ENCODE assay signal across 1 cellular context in the genomic region with DNA sequence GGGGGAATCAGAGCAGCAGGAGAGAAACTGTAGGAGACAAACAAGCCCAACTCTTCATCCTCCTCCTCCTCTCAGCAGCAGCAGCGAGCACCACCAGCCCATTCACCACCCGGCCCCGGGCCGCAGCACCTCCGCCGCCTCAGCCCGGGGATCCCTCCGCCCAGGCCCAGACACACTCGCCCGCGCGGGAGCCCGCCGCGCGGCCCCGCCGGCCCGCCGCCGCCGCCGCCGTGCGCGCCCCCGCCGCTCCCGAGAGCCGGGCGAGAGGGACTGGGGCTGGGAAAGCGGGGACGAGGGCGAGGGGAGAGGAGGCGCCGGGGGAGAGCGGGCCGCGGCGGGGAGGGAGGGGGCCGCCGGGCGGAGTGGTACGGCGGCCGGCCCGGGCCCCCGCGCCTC.
A peak's percentile ranks its signal among the peaks of the same experiment; 100 is the strongest.
TF ChIP-seq lines count a peak whose summit lies in the region.

A gene (minus strand): TSS at position 127 of the 396 bp plus-strand sequence. CDS start 37,235 bp downstream, outside the sequence.

TF ChIP-seq in K562, 482 proteins besides CTCF, POLR2A, EP300 and RAD21 (continued from another document):
- TF ChIP-seq, protein P1, sequence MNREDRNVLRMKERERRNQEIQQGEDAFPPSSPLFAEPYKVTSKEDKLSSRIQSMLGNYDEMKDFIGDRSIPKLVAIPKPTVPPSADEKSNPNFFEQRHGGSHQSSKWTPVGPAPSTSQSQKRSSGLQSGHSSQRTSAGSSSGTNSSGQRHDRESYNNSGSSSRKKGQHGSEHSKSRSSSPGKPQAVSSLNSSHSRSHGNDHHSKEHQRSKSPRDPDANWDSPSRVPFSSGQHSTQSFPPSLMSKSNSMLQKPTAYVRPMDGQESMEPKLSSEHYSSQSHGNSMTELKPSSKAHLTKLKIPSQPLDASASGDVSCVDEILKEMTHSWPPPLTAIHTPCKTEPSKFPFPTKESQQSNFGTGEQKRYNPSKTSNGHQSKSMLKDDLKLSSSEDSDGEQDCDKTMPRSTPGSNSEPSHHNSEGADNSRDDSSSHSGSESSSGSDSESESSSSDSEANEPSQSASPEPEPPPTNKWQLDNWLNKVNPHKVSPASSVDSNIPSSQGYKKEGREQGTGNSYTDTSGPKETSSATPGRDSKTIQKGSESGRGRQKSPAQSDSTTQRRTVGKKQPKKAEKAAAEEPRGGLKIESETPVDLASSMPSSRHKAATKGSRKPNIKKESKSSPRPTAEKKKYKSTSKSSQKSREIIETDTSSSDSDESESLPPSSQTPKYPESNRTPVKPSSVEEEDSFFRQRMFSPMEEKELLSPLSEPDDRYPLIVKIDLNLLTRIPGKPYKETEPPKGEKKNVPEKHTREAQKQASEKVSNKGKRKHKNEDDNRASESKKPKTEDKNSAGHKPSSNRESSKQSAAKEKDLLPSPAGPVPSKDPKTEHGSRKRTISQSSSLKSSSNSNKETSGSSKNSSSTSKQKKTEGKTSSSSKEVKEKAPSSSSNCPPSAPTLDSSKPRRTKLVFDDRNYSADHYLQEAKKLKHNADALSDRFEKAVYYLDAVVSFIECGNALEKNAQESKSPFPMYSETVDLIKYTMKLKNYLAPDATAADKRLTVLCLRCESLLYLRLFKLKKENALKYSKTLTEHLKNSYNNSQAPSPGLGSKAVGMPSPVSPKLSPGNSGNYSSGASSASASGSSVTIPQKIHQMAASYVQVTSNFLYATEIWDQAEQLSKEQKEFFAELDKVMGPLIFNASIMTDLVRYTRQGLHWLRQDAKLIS (CRISPR knock-in tag; IDR thresholded peaks at IDR 0.05), result 0 out of 2 replicates have a peak, but pooled peaks have one; percentile 51
- TF ChIP-seq XRCC5 (IDR thresholded peaks at IDR 0.05; ENCODE audit: low read depth, low read length) (peak; percentile 66; the same call in 1 of the 2 replicates), KLF6 (CRISPR knock-in tag; IDR thresholded peaks at IDR 0.05; ENCODE audit: borderline replicate concordance) (no peak), PHF21A (IDR thresholded peaks at IDR 0.05; ENCODE audit: borderline replicate concordance, low read depth) (peak; percentile 54; the same call in 1 of the 2 replicates), ZBTB7A (IDR thresholded peaks at IDR 0.05; ENCODE audit: borderline replicate concordance, control insufficient read depth, low read depth, low read length) (no peak), EP400 (IDR thresholded peaks at IDR 0.05) (peak; percentile 47; the same call in 1 of the 2 replicates), ESRRB (CRISPR knock-in tag; IDR thresholded peaks at IDR 0.05; ENCODE audit: borderline replicate concordance) (no peak), CBX5 (IDR thresholded peaks at IDR 0.05; ENCODE audit: borderline replicate concordance, low read depth) (peak; percentile 12; the same call in 1 of the 2 replicates), NCOA1 (IDR thresholded peaks at IDR 0.05; ENCODE audit: low read depth) (no peak), BDP1 (IDR thresholded peaks at IDR 0.05; ENCODE audit: insufficient read depth, insufficient read length) (no peak), NUFIP1 (IDR thresholded peaks at IDR 0.05; ENCODE audit: partially characterized antibody) (no peak), HDAC2 (IDR thresholded peaks at IDR 0.05) (no peak), SAFB2 (IDR thresholded peaks at IDR 0.05; ENCODE audit: borderline replicate concordance, low read depth, low read length, severe bottlenecking) (no peak), TBP (optimal IDR thresholded peaks at IDR 0.05; ENCODE audit: low read depth, low read length) (peak; percentile 78), BACH1 (tag; IDR thresholded peaks at IDR 0.05) (peak; percentile 80), TEAD1 (CRISPR knock-in tag; IDR thresholded peaks at IDR 0.05) (no peak), PTTG1 (tag; IDR thresholded peaks at IDR 0.05; ENCODE audit: low read depth) (no peak), ZNF766 (CRISPR knock-in tag; conservative IDR thresholded peaks at IDR 0.05) (peak; percentile 95), RBM15 (IDR thresholded peaks at IDR 0.05; ENCODE audit: insufficient read depth, low read length) (no peak), PHF8 (IDR thresholded peaks at IDR 0.05; ENCODE audit: borderline replicate concordance, low read length) (peak; percentile 49; the same call in 1 of the 2 replicates), RCOR1 (IDR thresholded peaks at IDR 0.05; ENCODE audit: borderline replicate concordance in 1 of 2, low read depth in 2 of 2, low read length in 2 of 2) (peak; percentile 25 to 82; a peak in 2 of 4 replicates), MCM7 (IDR thresholded peaks at IDR 0.05) (no peak), RBBP5 (IDR thresholded peaks at IDR 0.05; ENCODE audit: borderline replicate concordance, insufficient read depth, low read length, poor library complexity, severe bottlenecking) (peak; percentile 37)
- TF ChIP-seq, protein P2, sequence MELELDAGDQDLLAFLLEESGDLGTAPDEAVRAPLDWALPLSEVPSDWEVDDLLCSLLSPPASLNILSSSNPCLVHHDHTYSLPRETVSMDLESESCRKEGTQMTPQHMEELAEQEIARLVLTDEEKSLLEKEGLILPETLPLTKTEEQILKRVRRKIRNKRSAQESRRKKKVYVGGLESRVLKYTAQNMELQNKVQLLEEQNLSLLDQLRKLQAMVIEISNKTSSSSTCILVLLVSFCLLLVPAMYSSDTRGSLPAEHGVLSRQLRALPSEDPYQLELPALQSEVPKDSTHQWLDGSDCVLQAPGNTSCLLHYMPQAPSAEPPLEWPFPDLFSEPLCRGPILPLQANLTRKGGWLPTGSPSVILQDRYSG (tag; conservative IDR thresholded peaks at IDR 0.05; ENCODE audit: low read depth), result no peak
- TF ChIP-seq, protein P3, sequence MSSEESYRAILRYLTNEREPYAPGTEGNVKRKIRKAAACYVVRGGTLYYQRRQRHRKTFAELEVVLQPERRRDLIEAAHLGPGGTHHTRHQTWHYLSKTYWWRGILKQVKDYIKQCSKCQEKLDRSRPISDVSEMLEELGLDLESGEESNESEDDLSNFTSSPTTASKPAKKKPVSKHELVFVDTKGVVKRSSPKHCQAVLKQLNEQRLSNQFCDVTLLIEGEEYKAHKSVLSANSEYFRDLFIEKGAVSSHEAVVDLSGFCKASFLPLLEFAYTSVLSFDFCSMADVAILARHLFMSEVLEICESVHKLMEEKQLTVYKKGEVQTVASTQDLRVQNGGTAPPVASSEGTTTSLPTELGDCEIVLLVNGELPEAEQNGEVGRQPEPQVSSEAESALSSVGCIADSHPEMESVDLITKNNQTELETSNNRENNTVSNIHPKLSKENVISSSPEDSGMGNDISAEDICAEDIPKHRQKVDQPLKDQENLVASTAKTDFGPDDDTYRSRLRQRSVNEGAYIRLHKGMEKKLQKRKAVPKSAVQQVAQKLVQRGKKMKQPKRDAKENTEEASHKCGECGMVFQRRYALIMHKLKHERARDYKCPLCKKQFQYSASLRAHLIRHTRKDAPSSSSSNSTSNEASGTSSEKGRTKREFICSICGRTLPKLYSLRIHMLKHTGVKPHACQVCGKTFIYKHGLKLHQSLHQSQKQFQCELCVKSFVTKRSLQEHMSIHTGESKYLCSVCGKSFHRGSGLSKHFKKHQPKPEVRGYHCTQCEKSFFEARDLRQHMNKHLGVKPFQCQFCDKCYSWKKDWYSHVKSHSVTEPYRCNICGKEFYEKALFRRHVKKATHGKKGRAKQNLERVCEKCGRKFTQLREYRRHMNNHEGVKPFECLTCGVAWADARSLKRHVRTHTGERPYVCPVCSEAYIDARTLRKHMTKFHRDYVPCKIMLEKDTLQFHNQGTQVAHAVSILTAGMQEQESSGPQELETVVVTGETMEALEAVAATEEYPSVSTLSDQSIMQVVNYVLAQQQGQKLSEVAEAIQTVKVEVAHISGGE (CRISPR knock-in tag; IDR thresholded peaks at IDR 0.05), result peak in 1 of 3 experiments; percentile 86; a peak in 2 of 6 replicates
- TF ChIP-seq, protein P4, sequence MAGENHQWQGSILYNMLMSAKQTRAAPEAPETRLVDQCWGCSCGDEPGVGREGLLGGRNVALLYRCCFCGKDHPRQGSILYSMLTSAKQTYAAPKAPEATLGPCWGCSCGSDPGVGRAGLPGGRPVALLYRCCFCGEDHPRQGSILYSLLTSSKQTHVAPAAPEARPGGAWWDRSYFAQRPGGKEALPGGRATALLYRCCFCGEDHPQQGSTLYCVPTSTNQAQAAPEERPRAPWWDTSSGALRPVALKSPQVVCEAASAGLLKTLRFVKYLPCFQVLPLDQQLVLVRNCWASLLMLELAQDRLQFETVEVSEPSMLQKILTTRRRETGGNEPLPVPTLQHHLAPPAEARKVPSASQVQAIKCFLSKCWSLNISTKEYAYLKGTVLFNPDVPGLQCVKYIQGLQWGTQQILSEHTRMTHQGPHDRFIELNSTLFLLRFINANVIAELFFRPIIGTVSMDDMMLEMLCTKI (IDR thresholded peaks at IDR 0.05; ENCODE audit: partially characterized antibody), result no peak
- TF ChIP-seq, protein P5, sequence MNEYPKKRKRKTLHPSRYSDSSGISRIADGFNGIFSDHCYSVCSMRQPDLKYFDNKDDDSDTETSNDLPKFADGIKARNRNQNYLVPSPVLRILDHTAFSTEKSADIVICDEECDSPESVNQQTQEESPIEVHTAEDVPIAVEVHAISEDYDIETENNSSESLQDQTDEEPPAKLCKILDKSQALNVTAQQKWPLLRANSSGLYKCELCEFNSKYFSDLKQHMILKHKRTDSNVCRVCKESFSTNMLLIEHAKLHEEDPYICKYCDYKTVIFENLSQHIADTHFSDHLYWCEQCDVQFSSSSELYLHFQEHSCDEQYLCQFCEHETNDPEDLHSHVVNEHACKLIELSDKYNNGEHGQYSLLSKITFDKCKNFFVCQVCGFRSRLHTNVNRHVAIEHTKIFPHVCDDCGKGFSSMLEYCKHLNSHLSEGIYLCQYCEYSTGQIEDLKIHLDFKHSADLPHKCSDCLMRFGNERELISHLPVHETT (CRISPR knock-in tag; conservative IDR thresholded peaks at IDR 0.05 in 1 of 2, IDR thresholded peaks at IDR 0.05 in 1 of 2), result 0 out of 4 replicates have a peak, but pooled peaks of 1 of the 2 experiments have one; percentile 98
- TF ChIP-seq, protein P6, sequence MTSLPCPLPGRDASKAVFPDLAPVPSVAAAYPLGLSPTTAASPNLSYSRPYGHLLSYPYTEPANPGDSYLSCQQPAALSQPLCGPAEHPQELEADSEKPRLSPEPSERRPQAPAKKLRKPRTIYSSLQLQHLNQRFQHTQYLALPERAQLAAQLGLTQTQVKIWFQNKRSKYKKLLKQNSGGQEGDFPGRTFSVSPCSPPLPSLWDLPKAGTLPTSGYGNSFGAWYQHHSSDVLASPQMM (CRISPR knock-in tag; IDR thresholded peaks at IDR 0.05), result no peak
